In the genomic region with DNA sequence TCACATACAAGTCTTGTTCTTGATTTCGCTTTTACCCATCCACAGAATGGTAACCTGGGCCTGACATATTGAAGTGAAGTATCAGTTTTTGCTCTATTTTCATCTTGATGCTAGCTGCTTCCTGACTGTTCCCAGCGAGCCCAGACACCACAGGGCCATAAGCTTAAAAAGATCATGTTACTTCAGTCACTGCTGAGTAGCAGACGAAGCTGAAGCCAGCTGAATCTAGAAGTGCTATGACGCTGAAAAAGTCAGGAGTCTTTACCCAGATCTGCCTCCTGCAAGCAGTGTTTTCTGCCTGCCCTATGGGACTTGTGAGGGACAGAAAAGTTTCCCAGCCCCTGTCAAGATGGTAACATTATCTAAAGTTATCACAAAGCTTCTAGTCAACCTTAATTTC, we compare ENCODE assay signal across 14 cellular contexts. TPM values are rescaled to one million over a fixed set of nuclear protein-coding genes. Genes with fewer than 3 reads are reported as not detected.
DNase-seq lines count a peak whose midpoint lies in the region; ATAC-seq and TF ChIP-seq lines count a peak whose summit lies in the region.
"Had no signal": no experiment of that assay in that cellular context is flagged by ENCODE, and none has a peak within 500 bp of the region (broad histone marks: within the 10 kb centered on the region; RNA-seq: fewer than 3 reads in every experiment).

No MANE protein-coding gene starts in this region.

- H2BK120ac ChIP-seq in IMR-90 (ENCODE audit: low read depth, low read length): no peak overlapping the region

- H3K79me1 ChIP-seq in IMR-90 (ENCODE audit: low read depth in 1 of 2, low read length in 2 of 2): no peaks in the 10 kb centered on the region

- no peak overlapping the region for H3K4me3 ChIP-seq in IMR-90 (ENCODE audit: insufficient read depth, low read depth, low read length)
- H3K4me3 ChIP-seq in astrocyte of the spinal cord (ENCODE audit: low read depth, low read length): no peak overlapping the region
- H3K4me3 ChIP-seq: suprapubic skin had no signal

- TF ChIP-seq RAD21 in IMR-90 (IDR thresholded peaks at IDR 0.05; ENCODE audit: low read length): no peak

- H3K56ac ChIP-seq in IMR-90 (ENCODE audit: extremely low read depth, insufficient read depth, low read length): no peak overlapping the region

- H3K23ac ChIP-seq in IMR-90 (ENCODE audit: low read depth, low read length): no peak overlapping the region

- H4K20me1 ChIP-seq in IMR-90 (ENCODE audit: insufficient read depth, low read length): no peaks in the 10 kb centered on the region

- no peaks in the 10 kb centered on the region for H3K9me1 ChIP-seq in IMR-90 (ENCODE audit: insufficient read depth, low read length)

- no TSS peak for BruUV-seq in IMR-90 (replicated peaks; lab: Mats Ljungman, UMichigan)

- H2BK20ac ChIP-seq in IMR-90 (ENCODE audit: low read depth, low read length): no peak overlapping the region

- no peak overlapping the region for H4K91ac ChIP-seq in IMR-90 (ENCODE audit: insufficient read depth, low read depth, low read length)

- H2AK9ac ChIP-seq in IMR-90 (replicated peaks; ENCODE audit: low read depth, low read length, poor library complexity): no peak overlapping the region

- H3K14ac ChIP-seq in IMR-90 (replicated peaks; ENCODE audit: low read depth, low read length): no peak overlapping the region

- H3K9me3 ChIP-seq in IMR-90 (ENCODE audit: control insufficient read depth, insufficient read depth, low read length): no peaks in the 10 kb centered on the region
- H3K9me3 ChIP-seq: neutrophil, suprapubic skin had no signal

- H2AK5ac ChIP-seq in IMR-90 (ENCODE audit: low read depth, low read length): no peak overlapping the region

- no peak for ATAC-seq in IMR-90 (ENCODE audit: low read depth)

- no peak overlapping the region for H3K9ac ChIP-seq in IMR-90 (ENCODE audit: low read depth, low read length)

- dilution Hi-C loops in IMR-90 (cut with HindIII; ENCODE audit: low sequenced_read_pairs, unreplicated experiment): no loop called here

- DNase-seq in IMR-90 (peak; percentile 16), astrocyte of the spinal cord (ENCODE audit: low read depth, low spot score) (peak; percentile 56), midbrain (lab: John Stamatoyannopoulos, UW) (peak; percentile 23), SIG-M5 treated with dmso at 0.1 percent for 504 hours (lab: John Stamatoyannopoulos, UW; ENCODE audit: unreplicated experiment) (no peak), NCI-H1436 (lab: John Stamatoyannopoulos, UW) (no peak), SW 1271 (lab: John Stamatoyannopoulos, UW) (no peak)
- DNase-seq: amniotic stem cell; immature natural killer cell; stimulated activated CD4-positive, alpha-beta T cell treated with anti-CD3 and anti-CD28 coated beads, Interleukin-4, amount 100 ng/mL, for 1 hour had no signal

- no peak overlapping the region for H2BK15ac ChIP-seq in IMR-90 (ENCODE audit: low read depth, low read length)

- no peak overlapping the region for H3K27ac ChIP-seq in IMR-90 (ENCODE audit: insufficient read depth, low read length)
- H3K27ac ChIP-seq: C4-2B, neutrophil, suprapubic skin had no signal

- no peaks in the 10 kb centered on the region for H3K4me1 ChIP-seq in IMR-90 (ENCODE audit: control insufficient read depth, insufficient read depth, low read length)

- intact Hi-C loops in IMR-90 (cut with micrococcal nuclease): no loop called here

- H3K18ac ChIP-seq in IMR-90 (ENCODE audit: low read depth, low read length): no peak overlapping the region

- CTCF ChIA-PET in IMR-90 (lab: Yijun Ruan, JAX): interaction anchor here (1.4 kb wide), 1 partner anchor 28 kb away, joined by 6 read pairs; no protein-coding TSS in a partner anchor

- no peak overlapping the region for H2AFZ ChIP-seq in IMR-90 (replicated peaks; ENCODE audit: low read length, poor library complexity)

- no peak overlapping the region for H2BK5ac ChIP-seq in IMR-90 (ENCODE audit: low read depth, low read length, poor library complexity, severe bottlenecking)

- TF ChIP-seq POLR2A in IMR-90 (IDR thresholded peaks at IDR 0.05; ENCODE audit: low read depth, low read length): no peak

- H3K4ac ChIP-seq in IMR-90 (ENCODE audit: low read depth, low read length): no peak overlapping the region

- H3K4me2 ChIP-seq in IMR-90 (ENCODE audit: low read depth, low read length): no peak overlapping the region

- in situ Hi-C loops in IMR-90 (cut with MboI; ENCODE audit: low sequenced_read_pairs): no loop called here
- in situ Hi-C loops in astrocyte of the spinal cord (cut with HindIII; ENCODE audit: low sequenced_read_pairs): no loop called here

- H4K8ac ChIP-seq in IMR-90 (ENCODE audit: low read depth in 2 of 2, low read length in 2 of 2): no peak overlapping the region

- no peak for TF ChIP-seq CTCF in IMR-90 (conservative IDR thresholded peaks at IDR 0.05; ENCODE audit: low read depth, low read length)
- no peak for TF ChIP-seq CTCF in astrocyte of the spinal cord (IDR thresholded peaks at IDR 0.05; ENCODE audit: low read depth, low read length)

- WGBS in IMR-90 (ENCODE audit: extremely low coverage in 2 of 2, insufficient read length in 1 of 2), 2 experiments: 13% methylated on average over 1 of the region's 4 CpGs; no CpG with 5 or more reads in 1 of the 2 experiments

- no peak overlapping the region for H4K5ac ChIP-seq in IMR-90 (ENCODE audit: low read depth, low read length)

- no peaks in the 10 kb centered on the region for H3K36me3 ChIP-seq in IMR-90 (ENCODE audit: control insufficient read depth, insufficient read depth, low read length)
- H3K36me3 ChIP-seq: neutrophil, suprapubic skin had no signal

- POLR2A ChIA-PET in IMR-90 (lab: Charles Lee; ENCODE audit: unreplicated experiment): no interaction called here

- peaks cover 18% of the 10 kb centered on the region for H3K27me3 ChIP-seq in IMR-90 (ENCODE audit: control insufficient read depth, insufficient read depth, low read length)
- H3K27me3 ChIP-seq: suprapubic skin had no signal

TF ChIP-seq in IMR-90, 13 proteins besides CTCF, POLR2A, EP300 and RAD21:
- no peak for TF ChIP-seq RFX5 (IDR thresholded peaks at IDR 0.05; ENCODE audit: low read depth, low read length)
- TF ChIP-seq CHD1 (IDR thresholded peaks at IDR 0.05; ENCODE audit: low read depth, low read length): no peak
- TF ChIP-seq MAFK (IDR thresholded peaks at IDR 0.05; ENCODE audit: low read depth, low read length): no peak
- no peak for TF ChIP-seq SMC3 (IDR thresholded peaks at IDR 0.05; ENCODE audit: low read depth, low read length)
- no peak for TF ChIP-seq NFE2L2 (IDR thresholded peaks at IDR 0.05; ENCODE audit: low read depth, low read length)
- TF ChIP-seq, protein P1, sequence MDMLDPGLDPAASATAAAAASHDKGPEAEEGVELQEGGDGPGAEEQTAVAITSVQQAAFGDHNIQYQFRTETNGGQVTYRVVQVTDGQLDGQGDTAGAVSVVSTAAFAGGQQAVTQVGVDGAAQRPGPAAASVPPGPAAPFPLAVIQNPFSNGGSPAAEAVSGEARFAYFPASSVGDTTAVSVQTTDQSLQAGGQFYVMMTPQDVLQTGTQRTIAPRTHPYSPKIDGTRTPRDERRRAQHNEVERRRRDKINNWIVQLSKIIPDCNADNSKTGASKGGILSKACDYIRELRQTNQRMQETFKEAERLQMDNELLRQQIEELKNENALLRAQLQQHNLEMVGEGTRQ (IDR thresholded peaks at IDR 0.05; ENCODE audit: low read depth, low read length): no peak
- no peak for TF ChIP-seq RCOR1 (IDR thresholded peaks at IDR 0.05; ENCODE audit: insufficient replicate concordance, low read length)

RNA-seq across cellular contexts. Expression of a gene that starts 2.7 kb away (rescaled TPM):
- total RNA-seq in IMR-90 (2012; rRNA removed): 0.90 and 1.1 TPM in 2 replicates
- 0.60 and 0.92 TPM in 2 replicates for polyA plus RNA-seq in IMR-90 (2012; rRNA removed)
- 0.19 and 0.36 TPM in 2 replicates for polyA plus RNA-seq in IMR-90 (2012; cell fraction: cytosol; rRNA removed)
- 0.10 and 0.17 TPM in 2 replicates for polyA plus RNA-seq in IMR-90 (2012; cell fraction: nucleus; rRNA removed; ENCODE audit: low replicate concordance)

RNA-seq across cellular contexts. Expression of a gene that starts 48.5 kb away (rescaled TPM):
- total RNA-seq in IMR-90 (2012; rRNA removed): 13.3 and 18.5 TPM in 2 replicates
- polyA plus RNA-seq in IMR-90 (2012; rRNA removed): 40.6 and 43.0 TPM in 2 replicates
- polyA plus RNA-seq in IMR-90 (2012; cell fraction: cytosol; rRNA removed): 55.8 and 57.7 TPM in 2 replicates
- 36.3 and 44.3 TPM in 2 replicates for polyA plus RNA-seq in IMR-90 (2012; cell fraction: nucleus; rRNA removed; ENCODE audit: low replicate concordance)

RNA-seq across cellular contexts. Expression of a gene that starts 49.1 kb away (rescaled TPM):
- total RNA-seq in IMR-90 (2012; rRNA removed): not detected in 2 replicates
- polyA plus RNA-seq in IMR-90 (2012; rRNA removed): not detected in 2 replicates
- not detected in 2 replicates for polyA plus RNA-seq in IMR-90 (2012; cell fraction: cytosol; rRNA removed)
- not detected in 2 replicates for polyA plus RNA-seq in IMR-90 (2012; cell fraction: nucleus; rRNA removed; ENCODE audit: low replicate concordance)
- total RNA-seq: endothelial cell of umbilical vein, MCF 10A had no signal
- polyA plus RNA-seq: endothelial cell of umbilical vein, immature natural killer cell had no signal

RNA-seq across cellular contexts. Expression of a gene that starts 49.1 kb away (rescaled TPM):
- not detected in 2 replicates for total RNA-seq in IMR-90 (2012; rRNA removed)
- polyA plus RNA-seq in IMR-90 (2012; rRNA removed): not detected in 2 replicates
- polyA plus RNA-seq in IMR-90 (2012; cell fraction: cytosol; rRNA removed): not detected in 2 replicates
- polyA plus RNA-seq in IMR-90 (2012; cell fraction: nucleus; rRNA removed; ENCODE audit: low replicate concordance): not detected in 2 replicates
- total RNA-seq: endothelial cell of umbilical vein, MCF 10A, suprapubic skin had no signal
- polyA plus RNA-seq: endothelial cell of umbilical vein, immature natural killer cell had no signal

Comparison
In these comparisons a context has a peak if more than half of its experiments do, and no peak if none do; other contexts are left out.
1. DNase-seq: peak in IMR-90 (single experiment), astrocyte of the spinal cord (single experiment) and midbrain (single experiment); none in SIG-M5 treated with dmso at 0.1 percent for 504 hours (single experiment), NCI-H1436 (single experiment) and SW 1271 (0 of 2).